ENCODE assay signal across 8 cellular contexts in genomic region chr13:52010890-52011689, GRCh38. TPM values are rescaled to one million over a fixed set of nuclear protein-coding genes. Genes with fewer than 3 reads are reported as not detected.
DNase-seq lines count a peak whose midpoint lies in the region; ATAC-seq and TF ChIP-seq lines count a peak whose summit lies in the region.

Gene ATP7B (minus strand): TSS chr13:52011450. CDS start chr13:52011337, 113 bp downstream.

- peak within 1 kb of the TSS; percentile 37 for H3K27ac ChIP-seq in angular gyrus (ENCODE audit: low read depth, low read length)
- peak within 1 kb of the TSS; percentile 35 to 89 (median 70) for H3K27ac ChIP-seq in skin epidermis

- H3K27ac Mint-ChIP-seq in CD14-positive monocyte = peak within 1 kb of the TSS; percentile 90 to 98 (median 95)

- H3K4me3 ChIP-seq in iPS-11a (ENCODE audit: low read depth, low read length) (peak within 1 kb of the TSS; percentile 99), skin epidermis (peak within 1 kb of the TSS; percentile 61 to 99 (median 84))

- peaks cover 24% of the 10 kb centered on the region for H3K4me1 Mint-ChIP-seq in CD14-positive monocyte

- peaks cover 6 to 8% of the 10 kb centered on the region in 2 donors for H3K36me3 Mint-ChIP-seq in CD14-positive monocyte

- H3K9me3 Mint-ChIP-seq in CD14-positive monocyte = peaks cover 0 to 5% (median 0%) of the 10 kb centered on the region in 7 donors

- DNase-seq in CD14-positive monocyte (ENCODE audit: low spot score) = no peak
- peak; percentile 57 for DNase-seq in OCI-M1 (lab: John Stamatoyannopoulos, UW)
- DNase-seq in superior temporal gyrus (ENCODE audit: extremely low spot score) = no peak
- no peak for DNase-seq in NOMO-1 (lab: John Stamatoyannopoulos, UW; ENCODE audit: unreplicated experiment in 2 of 2)

- peaks cover 26 to 42% (median 33%) of the 10 kb centered on the region in 3 donors for H3K27me3 Mint-ChIP-seq in CD14-positive monocyte (ENCODE audit: low read depth in 3 of 3)

- TF ChIP-seq CTCF in CD14-positive monocyte (IDR thresholded peaks at IDR 0.05) = no peak

- peak within 1 kb of the TSS; percentile 95 to 99 for H3K4me3 Mint-ChIP-seq in CD14-positive monocyte

- peak; percentile 10 for ATAC-seq in GM21723 (IDR thresholded peaks at IDR 0.05; ENCODE audit: unreplicated experiment)

- intact Hi-C loops in CD14-positive monocyte (cut with micrococcal nuclease) = loop anchor here (5.0 to 10.0 kb wide), 4 partner anchors 186 to 559 kb away; partner anchors contain the start of genes CKAP2 (in 1 of the 2), INTS6 (in 1 of the 2) and VPS36 (in 1 of the 2)

RNA-seq across cellular contexts. Expression of gene ATP7B, which starts in this region (rescaled TPM):
- under 1 TPM in 1 of 2 donors, not detected in 1; 0.39 TPM for polyA plus RNA-seq in CD14-positive monocyte
